Comparison of ENCODE assay signal across 15 cellular contexts in the genomic region with DNA sequence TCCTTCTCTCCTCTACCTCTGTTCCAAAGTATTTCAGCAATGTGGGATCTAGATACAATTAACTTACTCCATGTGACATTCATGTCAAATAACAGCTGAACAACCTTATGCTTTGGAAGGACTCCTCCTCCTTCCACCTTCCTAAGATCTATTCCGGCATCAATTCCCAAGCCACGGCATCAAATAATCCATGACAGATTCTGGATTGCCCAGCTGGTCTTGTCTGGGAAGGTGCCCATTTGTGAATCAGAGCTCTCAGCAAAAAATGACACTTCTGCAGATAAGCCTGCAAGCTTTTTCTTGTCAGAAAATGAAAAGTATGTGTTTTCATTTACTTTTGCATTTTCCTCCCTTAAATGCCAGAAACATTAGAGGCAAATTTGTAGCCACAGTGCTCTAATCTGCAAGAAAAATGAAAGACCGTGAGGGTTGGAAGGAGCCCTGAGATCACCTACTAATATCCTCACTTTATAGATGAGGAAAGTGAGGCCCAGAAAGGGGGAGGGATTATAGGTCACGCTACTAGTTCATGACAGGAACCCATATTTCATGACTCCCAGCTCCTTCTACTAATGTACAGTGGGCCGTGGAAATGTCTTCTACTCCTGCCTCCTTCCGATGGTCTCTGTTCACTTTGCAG.
DNase-seq lines count a peak whose midpoint lies in the region; ATAC-seq, FAIRE-seq and TF ChIP-seq lines count a peak whose summit lies in the region.
"Had no signal": no experiment of that assay in that cellular context is flagged by ENCODE, and none has a peak within 500 bp of the region (broad histone marks: within the 10 kb centered on the region; RNA-seq: fewer than 3 reads in every experiment).

No MANE protein-coding gene starts in this region.

- TF ChIP-seq POLR2A in A549 (IDR thresholded peaks at IDR 0.05; ENCODE audit: low read length): no peak
- no peak for TF ChIP-seq POLR2A in adrenal gland (IDR thresholded peaks at IDR 0.05)

- peaks cover 20% of the 10 kb centered on the region for H3K4me1 ChIP-seq in A549
- H3K4me1 ChIP-seq in adrenal gland (replicated peaks in 1 of 2): peaks cover 28 to 34% of the 10 kb centered on the region in 2 donors

- no peaks in the 10 kb centered on the region for H3K9me3 ChIP-seq in A549
- H3K9me3 ChIP-seq in adrenal gland (replicated peaks in 1 of 3): no peaks in the 10 kb centered on the region
- no peaks in the 10 kb centered on the region for H3K9me3 ChIP-seq in WERI-Rb-1 (ENCODE audit: severe bottlenecking)

- no peaks in the 10 kb centered on the region for H3K27me3 ChIP-seq in adrenal gland
- H3K27me3 ChIP-seq in WERI-Rb-1 (ENCODE audit: insufficient read depth, low read depth, severe bottlenecking): no peaks in the 10 kb centered on the region

- TF ChIP-seq CTCF in A549 (IDR thresholded peaks at IDR 0.05) (no peak), adrenal gland (IDR thresholded peaks at IDR 0.05) (no peak), omental fat pad (IDR thresholded peaks at IDR 0.05) (no peak), WERI-Rb-1 (IDR thresholded peaks at IDR 0.05; ENCODE audit: low read depth, low read length) (no peak)

- ATAC-seq in A549 (no peak), omental fat pad (ENCODE audit: low FRiP score) (peak; percentile 74), GM21360 (IDR thresholded peaks at IDR 0.05; ENCODE audit: unreplicated experiment) (no peak), GM19395 (IDR thresholded peaks at IDR 0.05; ENCODE audit: unreplicated experiment) (no peak)
- ATAC-seq: activated CD8-positive, alpha-beta T cell treated with anti-CD3 and anti-CD28 coated beads, Interleukin-2, amount 10 ng/mL, durations not matched to agents 7 days and 5 days had no signal

- H3K36me3 ChIP-seq in adrenal gland (replicated peaks in 1 of 2) (no peaks in the 10 kb centered on the region), WERI-Rb-1 (peaks cover 31% of the 10 kb centered on the region)

- peak overlapping the region; percentile 7 to 17; a peak in 2 of 6 replicates for H3K27ac ChIP-seq in A549
- peak overlapping the region in 4 of 5 donors; percentile 22 to 78 (median 48) for H3K27ac ChIP-seq in adrenal gland
- no peak overlapping the region for H3K27ac ChIP-seq in WERI-Rb-1

- no peak for DNase-seq in A549 (ENCODE audit: low read depth in 1 of 2, low spot score in 1 of 2)
- DNase-seq in adrenal gland: peak in 6 of 7 donors; percentile 48 to 80 (median 60)
- DNase-seq in fibroblast of peridontal ligament (ENCODE audit: extremely low read depth): peak; percentile 70
- DNase-seq in omental fat pad (ENCODE audit: low spot score): no peak
- DNase-seq in UCSD-AML1 (lab: John Stamatoyannopoulos, UW; ENCODE audit: unreplicated experiment): no peak
- no peak for DNase-seq in WERI-Rb-1
- DNase-seq: activated CD8-positive, alpha-beta T cell treated with anti-CD3 and anti-CD28 coated beads, Interleukin-2, amount 10 ng/mL, durations not matched to agents 7 days and 5 days; activated naive CD8-positive, alpha-beta T cell treated with anti-CD3 and anti-CD28 coated beads, Interleukin-2, amount 10 ng/mL, durations not matched to agents 7 days and 5 days; H7; MM.1S; NCI-H748 treated with DMSO at 0.1 percent for 48 hours; SW 1271 had no signal

- H3K4me2 ChIP-seq in A549: no peak overlapping the region

- POLR2A ChIA-PET in A549 (lab: Yijun Ruan, JAX): no interaction called here

- WGBS in A549 (ENCODE audit: missing lambda C conversion rate): 92% methylated on average over 6 of the region's 6 CpGs
- 27 to 45% (median 34%) methylated on average over 6 of the region's 6 CpGs for WGBS in adrenal gland, 4 donors

- CTCF ChIA-PET in A549 (lab: Yijun Ruan, JAX): interaction anchor here (1.0 to 1.4 kb wide), 3 partner anchors 9 to 90 kb away, joined by 3 read pairs; no protein-coding TSS in a partner anchor

- FAIRE-seq in A549 (lab: Jason Lieb, UNC): no peak
- FAIRE-seq: frontal cortex had no signal

- no peak for TF ChIP-seq RAD21 in A549 (conservative IDR thresholded peaks at IDR 0.05 in 1 of 2, IDR thresholded peaks at IDR 0.05 in 1 of 2)

- H3K4me3 ChIP-seq in A549 (no peak overlapping the region), adrenal gland (no peak overlapping the region), WERI-Rb-1 (ENCODE audit: low read depth, low read length) (no peak overlapping the region)

- intact Hi-C loops in adrenal gland (cut with DNase I): no loop called here

- TF ChIP-seq EP300 in A549 (IDR thresholded peaks at IDR 0.05): no peak

TF ChIP-seq in A549, 52 proteins besides CTCF, POLR2A, EP300 and RAD21:
- TF ChIP-seq BHLHE40 (IDR thresholded peaks at IDR 0.05; ENCODE audit: low read depth, low read length) (no peak), KDM5A (IDR thresholded peaks at IDR 0.05) (no peak), HOXB13 (CRISPR knock-in tag; IDR thresholded peaks at IDR 0.05; ENCODE audit: low read depth) (no peak), MAZ (IDR thresholded peaks at IDR 0.05; ENCODE audit: borderline replicate concordance, low read depth, low read length) (no peak), ELK1 (IDR thresholded peaks at IDR 0.05; ENCODE audit: low read depth, low read length) (no peak), ZFP36 (IDR thresholded peaks at IDR 0.05; ENCODE audit: borderline replicate concordance, partially characterized antibody) (no peak), ZC3H11A (IDR thresholded peaks at IDR 0.05) (no peak), HEYL (CRISPR knock-in tag; IDR thresholded peaks at IDR 0.05) (no peak), GATA3 (IDR thresholded peaks at IDR 0.05; ENCODE audit: borderline replicate concordance) (no peak), ZNF302 (CRISPR knock-in tag; IDR thresholded peaks at IDR 0.05) (no peak), SREBF2 (IDR thresholded peaks at IDR 0.05) (no peak), JUN (IDR thresholded peaks at IDR 0.05) (no peak), HOXB5 (CRISPR knock-in tag; IDR thresholded peaks at IDR 0.05) (no peak)
- TF ChIP-seq, protein P1, sequence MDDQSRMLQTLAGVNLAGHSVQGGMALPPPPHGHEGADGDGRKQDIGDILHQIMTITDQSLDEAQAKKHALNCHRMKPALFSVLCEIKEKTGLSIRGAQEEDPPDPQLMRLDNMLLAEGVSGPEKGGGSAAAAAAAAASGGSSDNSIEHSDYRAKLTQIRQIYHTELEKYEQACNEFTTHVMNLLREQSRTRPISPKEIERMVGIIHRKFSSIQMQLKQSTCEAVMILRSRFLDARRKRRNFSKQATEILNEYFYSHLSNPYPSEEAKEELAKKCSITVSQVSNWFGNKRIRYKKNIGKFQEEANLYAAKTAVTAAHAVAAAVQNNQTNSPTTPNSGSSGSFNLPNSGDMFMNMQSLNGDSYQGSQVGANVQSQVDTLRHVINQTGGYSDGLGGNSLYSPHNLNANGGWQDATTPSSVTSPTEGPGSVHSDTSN (IDR thresholded peaks at IDR 0.05): no peak
- TF ChIP-seq, protein P2, sequence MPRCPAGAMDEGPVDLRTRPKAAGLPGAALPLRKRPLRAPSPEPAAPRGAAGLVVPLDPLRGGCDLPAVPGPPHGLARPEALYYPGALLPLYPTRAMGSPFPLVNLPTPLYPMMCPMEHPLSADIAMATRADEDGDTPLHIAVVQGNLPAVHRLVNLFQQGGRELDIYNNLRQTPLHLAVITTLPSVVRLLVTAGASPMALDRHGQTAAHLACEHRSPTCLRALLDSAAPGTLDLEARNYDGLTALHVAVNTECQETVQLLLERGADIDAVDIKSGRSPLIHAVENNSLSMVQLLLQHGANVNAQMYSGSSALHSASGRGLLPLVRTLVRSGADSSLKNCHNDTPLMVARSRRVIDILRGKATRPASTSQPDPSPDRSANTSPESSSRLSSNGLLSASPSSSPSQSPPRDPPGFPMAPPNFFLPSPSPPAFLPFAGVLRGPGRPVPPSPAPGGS (IDR thresholded peaks at IDR 0.05): no peak
- TF ChIP-seq, protein P3, sequence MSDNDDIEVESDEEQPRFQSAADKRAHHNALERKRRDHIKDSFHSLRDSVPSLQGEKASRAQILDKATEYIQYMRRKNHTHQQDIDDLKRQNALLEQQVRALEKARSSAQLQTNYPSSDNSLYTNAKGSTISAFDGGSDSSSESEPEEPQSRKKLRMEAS (IDR thresholded peaks at IDR 0.05): no peak

Comparison
In these comparisons a context has a peak if more than half of its experiments do, and no peak if none do; other contexts are left out.
1. DNase-seq: peak in adrenal gland (6 of 7) and fibroblast of peridontal ligament (single experiment); none in A549 (0 of 2), omental fat pad (single experiment), UCSD-AML1 (single experiment) and WERI-Rb-1 (single experiment).